11 cellular contexts compared by ENCODE assay signal in genomic region chr2:223884399-223884798, GRCh38. TPM values are rescaled to one million over a fixed set of nuclear protein-coding genes. Genes with fewer than 3 reads are reported as not detected.
DNase-seq lines count a peak whose midpoint lies in the region; ATAC-seq lines count a peak whose summit lies in the region.
"Had no signal": no experiment of that assay in that cellular context is flagged by ENCODE, and none has a peak within 500 bp of the region (broad histone marks: within the 10 kb centered on the region; RNA-seq: fewer than 3 reads in every experiment).

No MANE protein-coding gene starts in this region.

- no peak overlapping the region for H3K4me3 Mint-ChIP-seq in stimulated activated naive CD8-positive, alpha-beta T cell treated with anti-CD3 and anti-CD28 coated beads, Interleukin-15, amount 100 ng/mL, for 72 hours
- H3K4me3 Mint-ChIP-seq: nephron had no signal

- peak; percentile 6 for DNase-seq in stimulated activated CD4-positive, alpha-beta T cell treated with anti-CD3 and anti-CD28 coated beads, Interleukin-1b, Interleukin-23, amount 100 ng/mL, for 48 hours
- no peak for DNase-seq in stimulated activated CD4-positive, alpha-beta T cell treated with anti-CD3 and anti-CD28 coated beads, Interleukin-4, amount 100 ng/mL, for 4 hours
- peak; percentile 40 for DNase-seq in LHCN-M2 (ENCODE audit: low read depth)
- no peak for DNase-seq in stimulated activated naive CD8-positive, alpha-beta T cell treated with anti-CD3 and anti-CD28 coated beads, Interleukin-15, amount 100 ng/mL, for 72 hours
- no peak for DNase-seq in NCI-H1105 treated with DMSO at 0.1 percent for 48 hours (lab: John Stamatoyannopoulos, UW)
- no peak for DNase-seq in HPDE6-E6E7 (ENCODE audit: extremely low spot score)
- no peak for DNase-seq in DMS 273 (lab: John Stamatoyannopoulos, UW; ENCODE audit: unreplicated experiment)
- DNase-seq: BE2C, esophagus squamous epithelium had no signal

- no peaks in the 10 kb centered on the region for H3K4me1 Mint-ChIP-seq in stimulated activated naive CD8-positive, alpha-beta T cell treated with anti-CD3 and anti-CD28 coated beads, Interleukin-15, amount 100 ng/mL, for 72 hours
- H3K4me1 Mint-ChIP-seq: nephron had no signal

- H3K9me3 Mint-ChIP-seq in stimulated activated naive CD8-positive, alpha-beta T cell treated with anti-CD3 and anti-CD28 coated beads, Interleukin-15, amount 100 ng/mL, for 72 hours = peaks cover 0 to 3% of the 10 kb centered on the region in 2 donors
- H3K9me3 Mint-ChIP-seq: nephron had no signal

- H3K27ac Mint-ChIP-seq in stimulated activated naive CD8-positive, alpha-beta T cell treated with anti-CD3 and anti-CD28 coated beads, Interleukin-15, amount 100 ng/mL, for 72 hours = no peak overlapping the region
- H3K27ac Mint-ChIP-seq: nephron had no signal

- no peaks in the 10 kb centered on the region for H3K27me3 Mint-ChIP-seq in stimulated activated naive CD8-positive, alpha-beta T cell treated with anti-CD3 and anti-CD28 coated beads, Interleukin-15, amount 100 ng/mL, for 72 hours

- ATAC-seq in HG02642 (IDR thresholded peaks at IDR 0.05; ENCODE audit: poor library complexity, unreplicated experiment) = peak; percentile 97
- peak; percentile 57 for ATAC-seq in stimulated activated naive CD8-positive, alpha-beta T cell treated with anti-CD3 and anti-CD28 coated beads, Interleukin-15, amount 100 ng/mL, for 72 hours

RNA-seq across cellular contexts. Expression of gene AP1S3, which starts 47.0 kb away (rescaled TPM):
- total RNA-seq in LHCN-M2 (2014; rRNA removed) = 1.7 and 1.8 TPM in 2 replicates
- polyA plus RNA-seq in LHCN-M2 (2012) = 1.8 TPM

Comparison
In these comparisons a context has a peak if more than half of its experiments do, and no peak if none do; other contexts are left out.
1. DNase-seq: peak in stimulated activated CD4-positive, alpha-beta T cell treated with anti-CD3 and anti-CD28 coated beads, Interleukin-1b, Interleukin-23, amount 100 ng/mL, for 48 hours (single experiment) and LHCN-M2 (single experiment); none in stimulated activated CD4-positive, alpha-beta T cell treated with anti-CD3 and anti-CD28 coated beads, Interleukin-4, amount 100 ng/mL, for 4 hours (0 of 2), stimulated activated naive CD8-positive, alpha-beta T cell treated with anti-CD3 and anti-CD28 coated beads, Interleukin-15, amount 100 ng/mL, for 72 hours (0 of 2), NCI-H1105 treated with DMSO at 0.1 percent for 48 hours (single experiment), HPDE6-E6E7 (single experiment) and DMS 273 (single experiment).